Comparison of ENCODE assay signal across 1 cellular context in genomic region chr19:34712606-34713261, GRCh38.
TF ChIP-seq lines count a peak whose summit lies in the region.

No MANE protein-coding gene starts in this region.

TF ChIP-seq in WTC11, 78 proteins besides CTCF, POLR2A, EP300 and RAD21 (continued from another document):
- TF ChIP-seq, protein P1, sequence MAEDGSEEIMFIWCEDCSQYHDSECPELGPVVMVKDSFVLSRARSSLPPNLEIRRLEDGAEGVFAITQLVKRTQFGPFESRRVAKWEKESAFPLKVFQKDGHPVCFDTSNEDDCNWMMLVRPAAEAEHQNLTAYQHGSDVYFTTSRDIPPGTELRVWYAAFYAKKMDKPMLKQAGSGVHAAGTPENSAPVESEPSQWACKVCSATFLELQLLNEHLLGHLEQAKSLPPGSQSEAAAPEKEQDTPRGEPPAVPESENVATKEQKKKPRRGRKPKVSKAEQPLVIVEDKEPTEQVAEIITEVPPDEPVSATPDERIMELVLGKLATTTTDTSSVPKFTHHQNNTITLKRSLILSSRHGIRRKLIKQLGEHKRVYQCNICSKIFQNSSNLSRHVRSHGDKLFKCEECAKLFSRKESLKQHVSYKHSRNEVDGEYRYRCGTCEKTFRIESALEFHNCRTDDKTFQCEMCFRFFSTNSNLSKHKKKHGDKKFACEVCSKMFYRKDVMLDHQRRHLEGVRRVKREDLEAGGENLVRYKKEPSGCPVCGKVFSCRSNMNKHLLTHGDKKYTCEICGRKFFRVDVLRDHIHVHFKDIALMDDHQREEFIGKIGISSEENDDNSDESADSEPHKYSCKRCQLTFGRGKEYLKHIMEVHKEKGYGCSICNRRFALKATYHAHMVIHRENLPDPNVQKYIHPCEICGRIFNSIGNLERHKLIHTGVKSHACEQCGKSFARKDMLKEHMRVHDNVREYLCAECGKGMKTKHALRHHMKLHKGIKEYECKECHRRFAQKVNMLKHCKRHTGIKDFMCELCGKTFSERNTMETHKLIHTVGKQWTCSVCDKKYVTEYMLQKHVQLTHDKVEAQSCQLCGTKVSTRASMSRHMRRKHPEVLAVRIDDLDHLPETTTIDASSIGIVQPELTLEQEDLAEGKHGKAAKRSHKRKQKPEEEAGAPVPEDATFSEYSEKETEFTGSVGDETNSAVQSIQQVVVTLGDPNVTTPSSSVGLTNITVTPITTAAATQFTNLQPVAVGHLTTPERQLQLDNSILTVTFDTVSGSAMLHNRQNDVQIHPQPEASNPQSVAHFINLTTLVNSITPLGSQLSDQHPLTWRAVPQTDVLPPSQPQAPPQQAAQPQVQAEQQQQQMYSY (CRISPR knock-in tag; IDR thresholded peaks at IDR 0.05), result no peak
- TF ChIP-seq STAT6 (CRISPR knock-in tag; conservative IDR thresholded peaks at IDR 0.05; ENCODE audit: low read depth) (no peak), USF1 (CRISPR knock-in tag; IDR thresholded peaks at IDR 0.05) (peak; percentile 32; the same call in 1 of the 2 replicates), EMX1 (CRISPR knock-in tag; IDR thresholded peaks at IDR 0.05) (no peak), ATF1 (CRISPR knock-in tag; IDR thresholded peaks at IDR 0.05) (no peak), ETV6 (CRISPR knock-in tag; IDR thresholded peaks at IDR 0.05) (no peak), RORB (CRISPR knock-in tag; IDR thresholded peaks at IDR 0.05) (no peak), NR3C1 (CRISPR knock-in tag; conservative IDR thresholded peaks at IDR 0.05; ENCODE audit: low read depth) (no peak), ZNF138 (CRISPR knock-in tag; conservative IDR thresholded peaks at IDR 0.05) (no peak), FOXP1 (CRISPR knock-in tag; IDR thresholded peaks at IDR 0.05; ENCODE audit: borderline replicate concordance) (no peak), CREB1 (CRISPR knock-in tag; IDR thresholded peaks at IDR 0.05) (no peak)
- TF ChIP-seq, protein P2, sequence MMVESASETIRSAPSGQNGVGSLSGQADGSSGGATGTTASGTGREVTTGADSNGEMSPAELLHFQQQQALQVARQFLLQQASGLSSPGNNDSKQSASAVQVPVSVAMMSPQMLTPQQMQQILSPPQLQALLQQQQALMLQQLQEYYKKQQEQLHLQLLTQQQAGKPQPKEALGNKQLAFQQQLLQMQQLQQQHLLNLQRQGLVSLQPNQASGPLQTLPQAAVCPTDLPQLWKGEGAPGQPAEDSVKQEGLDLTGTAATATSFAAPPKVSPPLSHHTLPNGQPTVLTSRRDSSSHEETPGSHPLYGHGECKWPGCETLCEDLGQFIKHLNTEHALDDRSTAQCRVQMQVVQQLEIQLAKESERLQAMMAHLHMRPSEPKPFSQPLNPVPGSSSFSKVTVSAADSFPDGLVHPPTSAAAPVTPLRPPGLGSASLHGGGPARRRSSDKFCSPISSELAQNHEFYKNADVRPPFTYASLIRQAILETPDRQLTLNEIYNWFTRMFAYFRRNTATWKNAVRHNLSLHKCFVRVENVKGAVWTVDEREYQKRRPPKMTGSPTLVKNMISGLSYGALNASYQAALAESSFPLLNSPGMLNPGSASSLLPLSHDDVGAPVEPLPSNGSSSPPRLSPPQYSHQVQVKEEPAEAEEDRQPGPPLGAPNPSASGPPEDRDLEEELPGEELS (CRISPR knock-in tag; IDR thresholded peaks at IDR 0.05), result no peak
- TF ChIP-seq, protein P3, sequence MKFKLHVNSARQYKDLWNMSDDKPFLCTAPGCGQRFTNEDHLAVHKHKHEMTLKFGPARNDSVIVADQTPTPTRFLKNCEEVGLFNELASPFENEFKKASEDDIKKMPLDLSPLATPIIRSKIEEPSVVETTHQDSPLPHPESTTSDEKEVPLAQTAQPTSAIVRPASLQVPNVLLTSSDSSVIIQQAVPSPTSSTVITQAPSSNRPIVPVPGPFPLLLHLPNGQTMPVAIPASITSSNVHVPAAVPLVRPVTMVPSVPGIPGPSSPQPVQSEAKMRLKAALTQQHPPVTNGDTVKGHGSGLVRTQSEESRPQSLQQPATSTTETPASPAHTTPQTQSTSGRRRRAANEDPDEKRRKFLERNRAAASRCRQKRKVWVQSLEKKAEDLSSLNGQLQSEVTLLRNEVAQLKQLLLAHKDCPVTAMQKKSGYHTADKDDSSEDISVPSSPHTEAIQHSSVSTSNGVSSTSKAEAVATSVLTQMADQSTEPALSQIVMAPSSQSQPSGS (CRISPR knock-in tag; IDR thresholded peaks at IDR 0.05; ENCODE audit: borderline replicate concordance, low read depth), result no peak
- TF ChIP-seq, protein P4, sequence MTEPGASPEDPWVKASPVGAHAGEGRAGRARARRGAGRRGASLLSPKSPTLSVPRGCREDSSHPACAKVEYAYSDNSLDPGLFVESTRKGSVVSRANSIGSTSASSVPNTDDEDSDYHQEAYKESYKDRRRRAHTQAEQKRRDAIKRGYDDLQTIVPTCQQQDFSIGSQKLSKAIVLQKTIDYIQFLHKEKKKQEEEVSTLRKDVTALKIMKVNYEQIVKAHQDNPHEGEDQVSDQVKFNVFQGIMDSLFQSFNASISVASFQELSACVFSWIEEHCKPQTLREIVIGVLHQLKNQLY (CRISPR knock-in tag; IDR thresholded peaks at IDR 0.05), result no peak
- TF ChIP-seq, protein P5, sequence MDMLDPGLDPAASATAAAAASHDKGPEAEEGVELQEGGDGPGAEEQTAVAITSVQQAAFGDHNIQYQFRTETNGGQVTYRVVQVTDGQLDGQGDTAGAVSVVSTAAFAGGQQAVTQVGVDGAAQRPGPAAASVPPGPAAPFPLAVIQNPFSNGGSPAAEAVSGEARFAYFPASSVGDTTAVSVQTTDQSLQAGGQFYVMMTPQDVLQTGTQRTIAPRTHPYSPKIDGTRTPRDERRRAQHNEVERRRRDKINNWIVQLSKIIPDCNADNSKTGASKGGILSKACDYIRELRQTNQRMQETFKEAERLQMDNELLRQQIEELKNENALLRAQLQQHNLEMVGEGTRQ (CRISPR knock-in tag; IDR thresholded peaks at IDR 0.05), result peak; percentile 34; the same call in 1 of the 2 replicates
- TF ChIP-seq, protein P6, sequence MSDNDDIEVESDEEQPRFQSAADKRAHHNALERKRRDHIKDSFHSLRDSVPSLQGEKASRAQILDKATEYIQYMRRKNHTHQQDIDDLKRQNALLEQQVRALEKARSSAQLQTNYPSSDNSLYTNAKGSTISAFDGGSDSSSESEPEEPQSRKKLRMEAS (CRISPR knock-in tag; IDR thresholded peaks at IDR 0.05), result peak; percentile 50; the same call in 1 of the 2 replicates
